In the genomic region with DNA sequence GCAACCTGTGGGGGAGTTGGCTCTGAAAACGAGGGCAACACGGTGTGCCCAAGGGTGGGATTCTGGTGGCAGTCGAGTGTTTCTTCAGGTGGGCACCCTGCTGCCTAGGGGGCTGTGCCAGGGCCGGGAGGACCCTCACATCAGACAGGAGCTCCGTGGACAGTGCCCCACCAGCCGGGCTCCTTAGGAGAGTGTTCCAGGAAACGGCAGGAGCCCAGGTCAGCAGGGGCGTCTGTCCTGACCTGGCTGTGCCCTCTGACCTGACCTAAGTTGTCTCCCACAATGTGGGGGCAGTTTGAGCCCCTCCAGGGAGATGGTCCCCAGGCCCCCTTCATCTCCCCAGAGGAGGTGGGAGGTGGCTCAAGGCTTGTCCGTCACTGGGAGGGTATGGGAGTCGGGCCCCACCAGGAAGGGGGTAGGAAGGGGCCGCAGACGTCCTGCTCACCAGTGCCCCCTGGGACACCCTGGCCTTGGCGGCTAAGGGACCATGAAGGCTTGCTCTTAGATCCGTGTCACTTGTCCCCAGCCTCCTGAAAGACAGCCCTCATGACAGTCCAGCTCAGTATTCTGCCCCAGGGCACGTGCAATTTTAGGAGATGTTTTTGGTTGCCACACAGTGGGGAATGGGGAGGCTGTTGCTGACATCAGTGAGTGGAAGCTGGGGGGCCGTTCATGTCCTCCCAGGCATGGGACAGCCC, we compare ENCODE assay signal across 18 cellular contexts. TPM values are rescaled to one million over a fixed set of nuclear protein-coding genes. Genes with fewer than 3 reads are reported as not detected.
"Had no signal": no experiment of that assay in that cellular context is flagged by ENCODE, and none has a peak within 500 bp of the region (broad histone marks: within the 10 kb centered on the region; RNA-seq: fewer than 3 reads in every experiment).

No MANE protein-coding gene starts in this region.

- H3K36me3 ChIP-seq: heart right ventricle, left ventricle myocardium inferior, transverse colon, uterus had no signal

- H3K27ac ChIP-seq: heart right ventricle, left ventricle myocardium inferior, transverse colon, uterus had no signal

- H3K27me3 ChIP-seq: uterus had no signal

- H3K4me1 ChIP-seq: left ventricle myocardium inferior, transverse colon, uterus had no signal

- H3K9me3 ChIP-seq: transverse colon had no signal

- DNase-seq: activated CD4-positive, alpha-beta memory T cell treated with anti-CD3 and anti-CD28 coated beads for 36 hours; activated CD4-positive, alpha-beta T cell treated with anti-CD3 and anti-CD28 coated beads for 48 hours; activated naive CD4-positive, alpha-beta T cell treated with anti-CD3 and anti-CD28 coated beads, Interleukin-2, amount 10 ng/mL, durations not matched to agents 7 days and 5 days; activated T-cell treated with anti-CD3 and anti-CD28 coated beads, Interleukin-2, amount 50 U/mL, for 48 hours; amygdala; foreskin fibroblast; heart right ventricle; kidney glomerular epithelial cell; left ventricle myocardium inferior; midbrain; small intestine; stimulated activated CD4-positive, alpha-beta T cell treated with anti-CD3 and anti-CD28 coated beads, Interleukin-15, amount 100 ng/mL, for 24 hours; T1000; transverse colon; uterus had no signal

- H3K4me3 ChIP-seq: heart right ventricle, left ventricle myocardium inferior, transverse colon, uterus had no signal

- FAIRE-seq: endometrium, small intestine had no signal

RNA-seq across cellular contexts. Expression of a gene that starts 32.2 kb away (rescaled TPM):
- total RNA-seq: cerebellum, sciatic nerve had no signal
